In the genomic region with DNA sequence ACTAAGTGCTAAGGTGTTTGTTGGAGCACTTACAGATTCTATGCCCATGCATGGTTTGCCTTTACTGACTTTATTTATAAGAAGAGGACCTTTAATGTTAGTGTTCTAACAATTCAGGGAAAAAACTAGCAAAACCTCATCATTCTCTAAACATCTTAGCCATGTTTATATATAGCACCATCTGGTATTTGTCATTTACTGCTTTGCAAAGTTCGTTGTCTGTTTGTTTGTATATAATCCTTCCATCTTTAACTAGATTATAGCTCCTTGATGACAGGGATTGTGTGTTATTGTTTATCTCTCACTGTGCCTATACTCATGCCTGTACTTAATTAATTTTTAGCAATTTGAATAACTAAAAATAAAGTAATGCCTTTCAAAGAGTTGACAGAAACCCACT, we compare ENCODE assay signal across 18 cellular contexts.
DNase-seq lines count a peak whose midpoint lies in the region; TF ChIP-seq lines count a peak whose summit lies in the region.
"Had no signal": no experiment of that assay in that cellular context is flagged by ENCODE, and none has a peak within 500 bp of the region (broad histone marks: within the 10 kb centered on the region; RNA-seq: fewer than 3 reads in every experiment).

No MANE protein-coding gene starts in this region.

- peaks cover 18% of the 10 kb centered on the region for H3K36me3 Mint-ChIP-seq in type B pancreatic cell

- H3K36me3 ChIP-seq in cardiac muscle cell (peaks cover 71% of the 10 kb centered on the region), left ventricle myocardium inferior (no peaks in the 10 kb centered on the region), colonic mucosa (no peaks in the 10 kb centered on the region)

- TF ChIP-seq CTCF in cardiac muscle cell (IDR thresholded peaks at IDR 0.05; ENCODE audit: low read depth, low read length) (no peak), left ventricle myocardium inferior (IDR thresholded peaks at IDR 0.05; ENCODE audit: borderline replicate concordance) (no peak), fibroblast of villous mesenchyme (IDR thresholded peaks at IDR 0.05; ENCODE audit: insufficient read depth, low read depth, low read length) (no peak), colonic mucosa (IDR thresholded peaks at IDR 0.05) (no peak), type B pancreatic cell (conservative IDR thresholded peaks at IDR 0.05) (no peak)

- no peak overlapping the region for H3K9ac ChIP-seq in colonic mucosa (ENCODE audit: low read depth in 2 of 2, low read length in 2 of 2)

- H3K9me3 ChIP-seq in cardiac muscle cell (ENCODE audit: low read depth) (no peaks in the 10 kb centered on the region), left ventricle myocardium inferior (replicated peaks) (no peaks in the 10 kb centered on the region), colonic mucosa (no peaks in the 10 kb centered on the region)
- H3K9me3 ChIP-seq: A549, Caco-2 had no signal

- H3K4me1 ChIP-seq in cardiac muscle cell (ENCODE audit: low read depth) (no peaks in the 10 kb centered on the region), left ventricle myocardium inferior (no peaks in the 10 kb centered on the region), colonic mucosa (no peaks in the 10 kb centered on the region)
- H3K4me1 ChIP-seq: A549, Caco-2 had no signal

- no peak overlapping the region for H3K27ac Mint-ChIP-seq in type B pancreatic cell
- H3K27ac Mint-ChIP-seq: CD4-positive, alpha-beta T cell; GM23338 had no signal

- DNase-seq in cardiac muscle cell (ENCODE audit: low read depth in 1 of 2, low spot score in 1 of 2) = no peak
- DNase-seq in left ventricle myocardium inferior = no peak
- peak; percentile 14 for DNase-seq in NCI-H82 treated with DMSO at 0.1 percent for 48 hours (lab: John Stamatoyannopoulos, UW; ENCODE audit: unreplicated experiment)
- peak; percentile 71 for DNase-seq in fibroblast of villous mesenchyme (ENCODE audit: low read depth)
- no peak for DNase-seq in colonic mucosa
- no peak for DNase-seq in T-helper 2 cell
- no peak for DNase-seq in type B pancreatic cell (ENCODE audit: extremely low spot score, unreplicated experiment)
- DNase-seq: AML-193; Caco-2; CD4-positive, alpha-beta T cell; DMS153; DMS79; GF-D8; H7 had no signal

- peak overlapping the region; percentile 18 for H3K27ac ChIP-seq in cardiac muscle cell
- no peak overlapping the region for H3K27ac ChIP-seq in left ventricle myocardium inferior (replicated peaks)
- no peak overlapping the region for H3K27ac ChIP-seq in colonic mucosa
- H3K27ac ChIP-seq: 22Rv1, A549, C4-2B had no signal

- intact Hi-C loops in left ventricle myocardium inferior (cut with micrococcal nuclease) (no loop called here), colonic mucosa (cut with DNase I) (no loop called here)

- no peak overlapping the region for H3K4me3 Mint-ChIP-seq in type B pancreatic cell
- H3K4me3 Mint-ChIP-seq: CD4-positive, alpha-beta T cell; GM23338 had no signal

- H3K27me3 Mint-ChIP-seq in type B pancreatic cell = no peaks in the 10 kb centered on the region
- H3K27me3 Mint-ChIP-seq: CD4-positive, alpha-beta T cell had no signal

- no peaks in the 10 kb centered on the region for H3K4me1 Mint-ChIP-seq in type B pancreatic cell (ENCODE audit: unreplicated experiment)
- H3K4me1 Mint-ChIP-seq: GM23338 had no signal

- H3K27me3 ChIP-seq in cardiac muscle cell = no peaks in the 10 kb centered on the region
- H3K27me3 ChIP-seq in left ventricle myocardium inferior (ENCODE audit: low read depth) = no peaks in the 10 kb centered on the region
- H3K27me3 ChIP-seq in colonic mucosa = no peaks in the 10 kb centered on the region

- H3K4me3 ChIP-seq in cardiac muscle cell = no peak overlapping the region
- no peak overlapping the region for H3K4me3 ChIP-seq in left ventricle myocardium inferior
- H3K4me3 ChIP-seq in fibroblast of villous mesenchyme (ENCODE audit: low read depth, low read length) = no peak overlapping the region
- H3K4me3 ChIP-seq in colonic mucosa = no peak overlapping the region
- H3K4me3 ChIP-seq: A549, GM23338 had no signal

- H3K9me3 Mint-ChIP-seq in type B pancreatic cell = no peaks in the 10 kb centered on the region
- H3K9me3 Mint-ChIP-seq: CD4-positive, alpha-beta T cell; GM23338 had no signal

Comparison
In these comparisons a context has a peak if more than half of its experiments do, and no peak if none do; other contexts are left out.
1. DNase-seq: peak in NCI-H82 treated with DMSO at 0.1 percent for 48 hours (single experiment) and fibroblast of villous mesenchyme (single experiment); none in cardiac muscle cell (0 of 2), left ventricle myocardium inferior (single experiment), colonic mucosa (single experiment), T-helper 2 cell (0 of 5) and type B pancreatic cell (single experiment).